Comparison of ENCODE assay signal across 11 cellular contexts in the genomic region with DNA sequence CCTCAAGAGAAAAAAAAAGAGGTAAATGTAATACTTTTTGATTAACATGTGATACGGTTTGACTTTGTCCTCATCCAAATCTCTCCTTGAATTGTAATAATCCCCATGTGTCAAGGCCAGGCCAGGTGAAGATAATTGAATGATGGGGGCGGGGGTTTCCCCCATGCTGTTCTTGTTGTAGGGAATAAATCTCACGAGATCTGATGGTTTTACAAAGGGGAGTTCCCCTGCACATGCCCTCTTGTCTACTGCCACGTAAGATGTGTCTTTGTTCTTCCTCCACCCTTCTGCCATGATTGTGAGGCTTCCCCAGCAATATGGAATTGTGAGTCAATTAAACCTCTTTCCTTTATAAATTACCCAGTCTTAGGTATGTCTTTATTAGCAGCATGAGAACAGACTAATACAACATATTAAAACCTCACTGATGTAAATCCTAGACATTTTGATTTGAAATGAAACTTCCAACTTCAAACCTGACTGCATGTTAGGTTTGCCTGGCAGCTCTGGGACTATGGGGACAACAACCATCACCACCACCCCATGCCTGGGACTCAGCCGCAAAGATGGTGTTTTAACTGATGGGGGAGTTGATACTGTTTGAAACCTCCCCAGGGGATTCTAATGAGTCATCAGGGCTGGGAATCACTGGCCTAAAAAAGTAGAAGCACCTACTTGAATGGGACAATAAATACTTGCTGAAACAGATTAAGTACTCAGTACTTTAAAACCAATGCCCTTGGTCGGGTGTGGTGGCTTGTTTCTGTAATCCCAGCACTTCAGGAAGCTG. TPM values are rescaled to one million over a fixed set of nuclear protein-coding genes. Genes with fewer than 3 reads are reported as not detected.
DNase-seq lines count a peak whose midpoint lies in the region; ATAC-seq, FAIRE-seq and TF ChIP-seq lines count a peak whose summit lies in the region.
"Had no signal": no experiment of that assay in that cellular context is flagged by ENCODE, and none has a peak within 500 bp of the region (broad histone marks: within the 10 kb centered on the region; RNA-seq: fewer than 3 reads in every experiment).

No MANE protein-coding gene starts in this region.

- no peak for TF ChIP-seq EP300 in esophagus muscularis mucosa (IDR thresholded peaks at IDR 0.05)

- no peak for FAIRE-seq in urothelium cell line (lab: Jason Lieb, UNC)
- FAIRE-seq: frontal cortex had no signal

- no peaks in the 10 kb centered on the region for H3K27me3 ChIP-seq in esophagus muscularis mucosa

- WGBS in esophagus muscularis mucosa = 84% methylated on average over 6 of the region's 6 CpGs

- H3K9me3 Mint-ChIP-seq in memory B cell = peaks cover 2% of the 10 kb centered on the region
- H3K9me3 Mint-ChIP-seq in progenitor cell of endocrine pancreas (ENCODE audit: low read depth) = no peaks in the 10 kb centered on the region

- no peak overlapping the region for H3K27ac ChIP-seq in esophagus muscularis mucosa (replicated peaks in 1 of 4)
- H3K27ac ChIP-seq: lower lobe of right lung had no signal

- no peak for TF ChIP-seq POLR2A in esophagus muscularis mucosa (IDR thresholded peaks at IDR 0.05; ENCODE audit: low read depth)

- peak; percentile 46 for DNase-seq in A172 (ENCODE audit: low spot score)
- DNase-seq in NCI-H69 (lab: John Stamatoyannopoulos, UW) = peak; percentile 33
- peak in 1 of 2 donors; percentile 7 for DNase-seq in memory B cell (ENCODE audit: low spot score in 2 of 2)
- no peak for DNase-seq in LoVo (ENCODE audit: low spot score)
- DNase-seq in esophagus muscularis mucosa (ENCODE audit: extremely low spot score) = no peak
- no peak for DNase-seq in urothelium cell line (ENCODE audit: low spot score)
- no peak for DNase-seq in progenitor cell of endocrine pancreas (ENCODE audit: low spot score, unreplicated experiment)
- DNase-seq: lower lobe of right lung had no signal

- H3K36me3 Mint-ChIP-seq in memory B cell (no peaks in the 10 kb centered on the region), progenitor cell of endocrine pancreas (ENCODE audit: insufficient read depth) (no peaks in the 10 kb centered on the region)

- H3K4me3 Mint-ChIP-seq in memory B cell (no peak overlapping the region), progenitor cell of endocrine pancreas (ENCODE audit: low read depth) (no peak overlapping the region)

- ATAC-seq in GM19023 (IDR thresholded peaks at IDR 0.05; ENCODE audit: unreplicated experiment) = peak; percentile 63
- ATAC-seq in memory B cell (ENCODE audit: low read depth) = peak; percentile 84
- ATAC-seq: HCT116, lower lobe of right lung had no signal

- no peaks in the 10 kb centered on the region for H3K36me3 ChIP-seq in esophagus muscularis mucosa
- H3K36me3 ChIP-seq: lower lobe of right lung had no signal

- H3K27me3 Mint-ChIP-seq in memory B cell (no peaks in the 10 kb centered on the region), progenitor cell of endocrine pancreas (peaks cover 3% of the 10 kb centered on the region)

- H3K27ac Mint-ChIP-seq in memory B cell = peak overlapping the region; percentile 63
- H3K27ac Mint-ChIP-seq in progenitor cell of endocrine pancreas = no peak overlapping the region

- H3K4me1 Mint-ChIP-seq in memory B cell (peaks cover 9% of the 10 kb centered on the region), progenitor cell of endocrine pancreas (ENCODE audit: low read depth) (no peaks in the 10 kb centered on the region)

- H3K9me3 ChIP-seq in esophagus muscularis mucosa = no peaks in the 10 kb centered on the region
- H3K9me3 ChIP-seq: lower lobe of right lung had no signal

- intact Hi-C loops in esophagus muscularis mucosa (cut with DNase I) = no loop called here

- TF ChIP-seq CTCF in esophagus muscularis mucosa (IDR thresholded peaks at IDR 0.05) = no peak
- TF ChIP-seq CTCF in progenitor cell of endocrine pancreas (IDR thresholded peaks at IDR 0.05; ENCODE audit: unreplicated experiment) = no peak

- no peak overlapping the region for H3K4me3 ChIP-seq in esophagus muscularis mucosa
- H3K4me3 ChIP-seq: lower lobe of right lung had no signal

- no peaks in the 10 kb centered on the region for H3K4me1 ChIP-seq in esophagus muscularis mucosa
- H3K4me1 ChIP-seq: lower lobe of right lung had no signal

RNA-seq across cellular contexts. Expression of a gene that starts 32.8 kb away (rescaled TPM):
- 53.5 and 60.6 TPM in 2 replicates for total RNA-seq in A172 (2014; rRNA removed; shearing (Covaris generic))
- 10 to 100 TPM; 43.8 to 86.3 (median 50.9) TPM for total RNA-seq in esophagus muscularis mucosa
- 83.2 and 95.5 TPM in 2 replicates for total RNA-seq in progenitor cell of endocrine pancreas

Comparison
In these comparisons a context has a peak if more than half of its experiments do, and no peak if none do; other contexts are left out.
1. DNase-seq: peak in A172 (single experiment) and NCI-H69 (single experiment); none in LoVo (single experiment), esophagus muscularis mucosa (single experiment), urothelium cell line (single experiment) and progenitor cell of endocrine pancreas (single experiment).